Comparison of ENCODE assay signal across 23 cellular contexts in the genomic region with DNA sequence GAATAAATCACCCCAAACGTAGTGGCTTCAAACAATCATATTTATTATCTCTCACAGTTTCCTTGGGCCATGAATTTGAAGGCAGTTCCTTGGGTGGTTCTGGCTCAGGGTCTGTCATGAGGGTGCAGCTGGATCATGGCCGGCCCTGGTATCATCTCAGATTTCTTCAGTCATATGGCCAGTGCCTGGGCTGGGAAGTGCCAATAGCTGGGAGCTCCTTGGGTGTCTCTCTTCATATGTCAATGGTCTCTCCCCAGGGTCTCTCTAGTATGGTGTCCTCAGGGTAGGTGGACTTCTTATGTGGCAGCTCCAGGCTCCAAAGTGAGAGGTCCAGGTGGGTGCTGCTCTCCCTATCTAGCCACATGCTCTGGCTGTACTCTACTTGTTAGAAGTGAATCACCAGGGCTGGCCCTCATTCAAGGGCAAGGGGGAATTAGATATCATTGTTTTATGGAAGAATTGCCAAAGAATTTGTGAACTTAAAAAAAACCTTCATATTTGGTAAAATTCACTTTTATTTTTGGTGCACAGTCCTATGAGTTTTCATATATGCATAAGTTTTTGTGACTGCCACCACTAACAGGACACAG. TPM values are rescaled to one million over a fixed set of nuclear protein-coding genes. Genes with fewer than 3 reads are reported as not detected.
DNase-seq lines count a peak whose midpoint lies in the region; ATAC-seq, FAIRE-seq and TF ChIP-seq lines count a peak whose summit lies in the region.
"Had no signal": no experiment of that assay in that cellular context is flagged by ENCODE, and none has a peak within 500 bp of the region (broad histone marks: within the 10 kb centered on the region; RNA-seq: fewer than 3 reads in every experiment).

No MANE protein-coding gene starts in this region.

- no peaks in the 10 kb centered on the region for H3K79me2 ChIP-seq in H9 (ENCODE audit: insufficient read depth, low read length)
- H3K79me2 ChIP-seq in endothelial cell of umbilical vein (ENCODE audit: control insufficient read depth, insufficient read depth, low read length) = no peaks in the 10 kb centered on the region
- peaks cover 35% of the 10 kb centered on the region for H3K79me2 ChIP-seq in osteoblast (ENCODE audit: insufficient read depth, low read length)

- no peak overlapping the region for H3T11ph ChIP-seq in H9 (ENCODE audit: low read length)

- H2AK5ac ChIP-seq in H9 (ENCODE audit: insufficient read length, low read length) = no peak overlapping the region

- BruUV-seq in endothelial cell of umbilical vein (replicated peaks; lab: Mats Ljungman, UMichigan) = no TSS peak

- no peak for ATAC-seq in RWPE2 (ENCODE audit: low read depth)
- ATAC-seq: activated CD8-positive, alpha-beta T cell treated with anti-CD3 and anti-CD28 coated beads, Interleukin-2, amount 10 ng/mL, durations not matched to agents 7 days and 5 days; lower lobe of right lung; WTC11 had no signal

- no peak overlapping the region for H4K8ac ChIP-seq in H9 (replicated peaks; ENCODE audit: insufficient read length, low read depth, low read length)

- dilution Hi-C loops in endothelial cell of umbilical vein (cut with MboI; ENCODE audit: extremely low pct_ligation_motif_present, low sequenced_read_pairs) = no loop called here

- peaks cover 2% of the 10 kb centered on the region for H4K20me1 ChIP-seq in H9 (ENCODE audit: control insufficient read depth, insufficient read depth, insufficient read length)
- no peaks in the 10 kb centered on the region for H4K20me1 ChIP-seq in endothelial cell of umbilical vein (replicated peaks; ENCODE audit: control insufficient read depth, extremely low read depth, insufficient read depth, low read length)
- no peaks in the 10 kb centered on the region for H4K20me1 ChIP-seq in osteoblast (ENCODE audit: insufficient read depth, low read length)

- POLR2A ChIA-PET in endothelial cell of umbilical vein (lab: Charles Lee) = no interaction called here

- H3K4me1 Mint-ChIP-seq in H9 = peaks cover 29 to 44% of the 10 kb centered on the region in 2 experiments

- TF ChIP-seq POLR2A in endothelial cell of umbilical vein (IDR thresholded peaks at IDR 0.05; ENCODE audit: low read depth, low read length) = no peak

- H2AFZ ChIP-seq in H9 (ENCODE audit: low read length) = no peak overlapping the region
- no peak overlapping the region for H2AFZ ChIP-seq in endothelial cell of umbilical vein (ENCODE audit: low read depth, low read length)
- H2AFZ ChIP-seq in osteoblast (ENCODE audit: low read length) = no peak overlapping the region

- no peak overlapping the region for H3K9ac ChIP-seq in H9 (ENCODE audit: extremely low read depth, insufficient read length, low read length)
- no peak overlapping the region for H3K9ac ChIP-seq in endothelial cell of umbilical vein (replicated peaks; ENCODE audit: extremely low read depth, insufficient read depth, low read length)

- H3K23me2 ChIP-seq in H9 (ENCODE audit: insufficient read length, low read depth, low read length, poor library complexity, severe bottlenecking) = no peaks in the 10 kb centered on the region

- peaks cover 3% of the 10 kb centered on the region for H3K79me1 ChIP-seq in H9 (ENCODE audit: insufficient read depth, low read depth, low read length, poor library complexity, severe bottlenecking)

- DNase-seq in H9 (peak; percentile 5), RWPE2 (ENCODE audit: low spot score) (no peak), endothelial cell of umbilical vein (ENCODE audit: low read depth, low spot score) (no peak), osteoblast (ENCODE audit: insufficient read length, low spot score, missing footprints) (no peak), HuH-7 (ENCODE audit: low spot score) (no peak), NCI-H2227 (lab: John Stamatoyannopoulos, UW; ENCODE audit: unreplicated experiment) (no peak), HCEC 1CT (no peak), NCI-H2227 treated with DMSO at 0.1 percent for 48 hours (lab: John Stamatoyannopoulos, UW) (no peak)
- DNase-seq: activated CD8-positive, alpha-beta T cell treated with anti-CD3 and anti-CD28 coated beads, Interleukin-2, amount 10 ng/mL, durations not matched to agents 7 days and 5 days; activated gamma-delta T cell treated with Interleukin-2 at 50 U/mL for 16 hours; activated T-cell treated with anti-CD3 and anti-CD28 coated beads, Interleukin-2, amount 50 U/mL, for 1 hour; amniotic stem cell; cerebellar nuclear complex; lower lobe of right lung; NCI-H1092 treated with DMSO at 0.1 percent for 48 hours; NCI-H2029; NCI-H226; nephron progenitor cell; posterior cingulate gyrus; T-helper 9 cell; transverse colon had no signal

- no peak overlapping the region for H3K4ac ChIP-seq in H9 (ENCODE audit: low read depth, low read length)

- H3K27ac Mint-ChIP-seq in H9 = no peak overlapping the region; a peak in 1 of 7 replicates
- H3K27ac Mint-ChIP-seq: activated CD8-positive, alpha-beta T cell treated with anti-CD3 and anti-CD28 coated beads, Interleukin-2, amount 10 ng/mL, durations not matched to agents 7 days and 5 days; nephron progenitor cell; WTC11 had no signal

- H2BK15ac ChIP-seq in H9 (ENCODE audit: low read depth, low read length) = no peak overlapping the region

- no peak overlapping the region for H2BK20ac ChIP-seq in H9 (ENCODE audit: low read depth, low read length, poor library complexity, severe bottlenecking)

- no CpG with 5 or more reads among the region's 2 CpGs for WGBS in H9 (ENCODE audit: extremely low coverage, insufficient read length, low lambda C conversion rate)

- H3K27me3 Mint-ChIP-seq in H9 (ENCODE audit: low read depth) = peaks cover 4% of the 10 kb centered on the region

- intact Hi-C loops in endothelial cell of umbilical vein (cut with micrococcal nuclease) = no loop called here

- H3K36me3 ChIP-seq in RWPE2 (ENCODE audit: low read depth) = no peaks in the 10 kb centered on the region
- H3K36me3 ChIP-seq in endothelial cell of umbilical vein (ENCODE audit: control insufficient read depth in 2 of 2, extremely low read depth in 1 of 2, insufficient read depth in 2 of 2, low read length in 2 of 2) = no peaks in the 10 kb centered on the region
- H3K36me3 ChIP-seq in osteoblast (ENCODE audit: insufficient read depth, low read length) = no peaks in the 10 kb centered on the region
- H3K36me3 ChIP-seq: lower lobe of right lung, transverse colon had no signal

- H2BK5ac ChIP-seq in H9 (ENCODE audit: insufficient read length, low read length) = no peak overlapping the region

- no peak for FAIRE-seq in endothelial cell of umbilical vein (lab: Jason Lieb, UNC)
- FAIRE-seq: islet of Langerhans had no signal

- H3K14ac ChIP-seq in H9 (ENCODE audit: insufficient read depth, low read length) = no peak overlapping the region

- H3K4me3 Mint-ChIP-seq in H9 = no peak overlapping the region
- H3K4me3 Mint-ChIP-seq: activated CD8-positive, alpha-beta T cell treated with anti-CD3 and anti-CD28 coated beads, Interleukin-2, amount 10 ng/mL, durations not matched to agents 7 days and 5 days; nephron progenitor cell; WTC11 had no signal

- H2BK120ac ChIP-seq in H9 (ENCODE audit: low read depth, low read length, poor library complexity, severe bottlenecking) = no peak overlapping the region

- no peak overlapping the region for H2BK12ac ChIP-seq in H9 (ENCODE audit: insufficient read length, low read depth, low read length)

- H3K18ac ChIP-seq in H9 (ENCODE audit: insufficient read length, low read depth, low read length) = no peak overlapping the region

- no peak overlapping the region for H3K4me3 ChIP-seq in RWPE2 (ENCODE audit: severe bottlenecking)
- H3K4me3 ChIP-seq in endothelial cell of umbilical vein (replicated peaks in 1 of 3; ENCODE audit: insufficient read depth in 1 of 3, low read depth in 1 of 3, low read length in 3 of 3) = no peak overlapping the region
- no peak overlapping the region for H3K4me3 ChIP-seq in osteoblast (ENCODE audit: insufficient read depth, low read length)
- H3K4me3 ChIP-seq: lower lobe of right lung, transverse colon had no signal

- H4K91ac ChIP-seq in H9 (ENCODE audit: insufficient read length, low read depth, low read length) = no peak overlapping the region

- peaks cover 0 to 4% (median 3%) of the 10 kb centered on the region in 3 experiments; a peak in 3 of 7 replicates for H3K36me3 Mint-ChIP-seq in H9 (ENCODE audit: insufficient read depth in 1 of 3, low read depth in 3 of 3)

- H3K9me3 Mint-ChIP-seq in H9 = peaks cover 4 to 6% of the 10 kb centered on the region in 2 experiments; a peak in 4 of 5 replicates

- H3K9me3 ChIP-seq in H9 (ENCODE audit: control insufficient read depth, low read depth, low read length) (no peaks in the 10 kb centered on the region), RWPE2 (ENCODE audit: severe bottlenecking) (no peaks in the 10 kb centered on the region), endothelial cell of umbilical vein (replicated peaks; ENCODE audit: control insufficient read depth, insufficient read depth, low read length) (no peaks in the 10 kb centered on the region), osteoblast (ENCODE audit: low read depth, low read length) (no peaks in the 10 kb centered on the region)
- H3K9me3 ChIP-seq: lower lobe of right lung, transverse colon had no signal

- H3K27ac ChIP-seq in H9 (ENCODE audit: insufficient read length, low read depth, low read length) = no peak overlapping the region
- H3K27ac ChIP-seq in RWPE2 (ENCODE audit: poor library complexity, severe bottlenecking) = peak overlapping the region; percentile 99
- no peak overlapping the region for H3K27ac ChIP-seq in endothelial cell of umbilical vein (ENCODE audit: insufficient read depth, low read depth, low read length)
- peak overlapping the region; percentile 94 for H3K27ac ChIP-seq in osteoblast (ENCODE audit: low read depth, low read length)
- H3K27ac ChIP-seq: lower lobe of right lung, transverse colon had no signal

- H3K9me1 ChIP-seq in endothelial cell of umbilical vein (replicated peaks; ENCODE audit: control insufficient read depth, extremely low read depth, insufficient read depth, low read length) = no peaks in the 10 kb centered on the region

- CTCF ChIA-PET in endothelial cell of umbilical vein (lab: Charles Lee) = interaction anchor here (1.1 kb wide), 1 partner anchor 11 kb away, joined by 4 read pairs; no protein-coding TSS in a partner anchor

- no peak overlapping the region for H4K5ac ChIP-seq in H9 (ENCODE audit: insufficient read length, low read depth, low read length)

- H3K4me2 ChIP-seq in H9 (ENCODE audit: insufficient read depth, insufficient read length, low read length) (no peak overlapping the region), endothelial cell of umbilical vein (ENCODE audit: insufficient read depth, low read length) (no peak overlapping the region), osteoblast (ENCODE audit: insufficient read depth, low read length) (no peak overlapping the region)

- H3K27me3 ChIP-seq in H9 (ENCODE audit: insufficient read depth, low read length) (no peaks in the 10 kb centered on the region), RWPE2 (ENCODE audit: insufficient read depth, poor library complexity, severe bottlenecking) (no peaks in the 10 kb centered on the region), endothelial cell of umbilical vein (ENCODE audit: control insufficient read depth in 2 of 2, insufficient read depth in 2 of 2, low read length in 2 of 2) (peaks cover 0 to 5% of the 10 kb centered on the region in 2 experiments), osteoblast (ENCODE audit: insufficient read depth, low read length) (no peaks in the 10 kb centered on the region)
- H3K27me3 ChIP-seq: transverse colon had no signal

- H3K56ac ChIP-seq in H9 (ENCODE audit: insufficient read length, low read depth, low read length) = no peak overlapping the region

- no peak for TF ChIP-seq CTCF in H9 (conservative IDR thresholded peaks at IDR 0.05)
- no peak for TF ChIP-seq CTCF in RWPE2 (IDR thresholded peaks at IDR 0.05; ENCODE audit: poor library complexity, severe bottlenecking)
- no peak for TF ChIP-seq CTCF in endothelial cell of umbilical vein (IDR thresholded peaks at IDR 0.05; ENCODE audit: extremely low read depth in 1 of 2, insufficient read depth in 1 of 2, low read depth in 1 of 2, low read length in 2 of 2)
- TF ChIP-seq CTCF in osteoblast (IDR thresholded peaks at IDR 0.05; ENCODE audit: extremely low read depth, low read depth, low read length) = no peak

- H3K4me1 ChIP-seq in H9 (ENCODE audit: insufficient read depth, low read length) = no peaks in the 10 kb centered on the region; the same call in 1 of the 2 replicates
- H3K4me1 ChIP-seq in RWPE2 (ENCODE audit: insufficient read depth, poor library complexity, severe bottlenecking) = peaks cover 76% of the 10 kb centered on the region
- H3K4me1 ChIP-seq in endothelial cell of umbilical vein (ENCODE audit: control insufficient read depth, extremely low read depth, insufficient read depth, low read length) = peaks cover 10% of the 10 kb centered on the region
- peaks cover 59% of the 10 kb centered on the region for H3K4me1 ChIP-seq in osteoblast (ENCODE audit: insufficient read depth, low read length)
- H3K4me1 ChIP-seq: lower lobe of right lung, transverse colon had no signal

- H3K23ac ChIP-seq in H9 (ENCODE audit: insufficient read length, low read depth, low read length) = no peak overlapping the region

RNA-seq across cellular contexts. Expression of a gene that starts 15.4 kb away (rescaled TPM):
- total RNA-seq in H9 (2021) (7.0 and 8.0 TPM in 2 replicates), endothelial cell of umbilical vein (0.58 and 1.5 TPM in 2 replicates), osteoblast (13.0 and 17.4 TPM in 2 replicates)
- polyA plus RNA-seq in endothelial cell of umbilical vein = 0.03 and 0.06 TPM in 2 replicates
- 0.04 TPM in 2 replicates for polyA plus RNA-seq in endothelial cell of umbilical vein (2011; cell fraction: cytosol; rRNA removed)
- polyA plus RNA-seq in endothelial cell of umbilical vein (2011; cell fraction: nucleus; rRNA removed) = 0.12 TPM in 1 of 2 replicates, not detected in the other
- polyA plus RNA-seq in endothelial cell of umbilical vein (2012) = 0.53 and 0.66 TPM in 2 replicates
- polyA minus RNA-seq in endothelial cell of umbilical vein = 0.05 and 0.21 TPM in 2 replicates
- polyA minus RNA-seq in endothelial cell of umbilical vein (2011; cell fraction: cytosol; rRNA and poly(A)+ RNA removed) = not detected
- 0.10 and 0.24 TPM in 2 replicates for polyA minus RNA-seq in endothelial cell of umbilical vein (2011; cell fraction: nucleus; rRNA and poly(A)+ RNA removed)
- total RNA-seq: activated CD8-positive, alpha-beta T cell treated with anti-CD3 and anti-CD28 coated beads, Interleukin-2, amount 10 ng/mL, durations not matched to agents 7 days and 5 days had no signal

Comparison
In these comparisons a context has a peak if more than half of its experiments do, and no peak if none do; other contexts are left out.
1. H3K27ac ChIP-seq: peak in RWPE2 (single experiment) and osteoblast (single experiment); none in H9 (single experiment) and endothelial cell of umbilical vein (single experiment).